Comparison of ENCODE assay signal across 8 cellular contexts in the genomic region with DNA sequence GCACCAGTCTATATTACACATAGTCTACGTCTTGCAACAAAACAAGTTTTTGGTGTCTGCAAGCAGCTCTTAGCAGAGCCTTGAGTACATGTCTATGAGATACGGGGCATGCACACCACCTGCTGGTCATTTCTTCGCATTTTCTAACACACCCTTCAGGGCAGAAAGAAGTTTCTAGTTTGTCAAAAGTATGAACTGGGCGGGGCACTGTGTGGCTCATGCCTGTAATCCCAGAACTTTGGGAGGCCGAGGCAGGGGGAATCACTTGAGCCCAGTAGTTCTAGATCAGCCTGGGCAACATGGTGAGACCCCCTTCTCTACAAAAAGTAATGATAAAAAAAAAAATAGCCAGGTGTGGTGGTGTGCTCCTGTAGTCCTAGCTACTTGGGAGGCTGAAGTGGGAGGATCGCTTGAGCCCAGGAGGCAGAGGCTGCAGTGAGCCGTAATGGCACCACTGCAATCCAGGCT.
DNase-seq lines count a peak whose midpoint lies in the region; FAIRE-seq and TF ChIP-seq lines count a peak whose summit lies in the region.

No MANE protein-coding gene starts in this region.

- FAIRE-seq in small intestine (lab: Jason Lieb, UNC), result no peak

- H3K4me1 ChIP-seq in HAP-1 (no peaks in the 10 kb centered on the region), small intestine (ENCODE audit: control insufficient read depth in 2 of 2, insufficient read depth in 1 of 2, low read depth in 1 of 2, low read length in 1 of 2) (no peaks in the 10 kb centered on the region)

- H3K27me3 ChIP-seq in HAP-1 (ENCODE audit: low read depth) (no peaks in the 10 kb centered on the region), small intestine (ENCODE audit: control insufficient read depth in 2 of 2, insufficient read depth in 2 of 2, low read length in 2 of 2) (no peaks in the 10 kb centered on the region)

- no peak overlapping the region for H3K27ac ChIP-seq in small intestine (ENCODE audit: low read depth in 1 of 2, low read length in 1 of 2)

- no peaks in the 10 kb centered on the region for H3K9me3 ChIP-seq in HAP-1
- H3K9me3 ChIP-seq in small intestine (ENCODE audit: control insufficient read depth, low read depth), result no peaks in the 10 kb centered on the region

- in situ Hi-C loops in HAP-1 (cut with MboI; ENCODE audit: low sequenced_read_pairs), result loop anchor here (10.0 kb wide), 1 partner anchor 343 kb away; no protein-coding TSS in a partner anchor

- H3K36me3 ChIP-seq in HAP-1 (replicated peaks) (no peaks in the 10 kb centered on the region), small intestine (ENCODE audit: control insufficient read depth in 2 of 2, insufficient read depth in 2 of 2, low read length in 2 of 2) (no peaks in the 10 kb centered on the region)

- 29 to 33% (median 29%) methylated on average over 7 of the region's 7 CpGs for WGBS in small intestine, 3 donors

- peak; percentile 82 for TF ChIP-seq CTCF in GM12873 (IDR thresholded peaks at IDR 0.05; ENCODE audit: insufficient read depth, low read depth, low read length, missing control alignments)

- H3K4me3 ChIP-seq in HAP-1, result no peak overlapping the region
- H3K4me3 ChIP-seq in small intestine (ENCODE audit: low read depth in 1 of 2, low read length in 2 of 2), result no peak overlapping the region

- DNase-seq in HAP-1 (ENCODE audit: low spot score in 2 of 2) (peak; percentile 78 to 79), M059J (ENCODE audit: low read depth) (peak; percentile 78), T-helper 9 cell (peak; percentile 56), astrocyte of the hippocampus (ENCODE audit: low read depth, low spot score) (peak; percentile 89), hypothalamus (lab: John Stamatoyannopoulos, UW) (peak in 31 of 51 donors; percentile 3 to 76 (median 26)), small intestine (peak; percentile 84), COR-L47 (lab: John Stamatoyannopoulos, UW) (no peak)
